In the genomic region with DNA sequence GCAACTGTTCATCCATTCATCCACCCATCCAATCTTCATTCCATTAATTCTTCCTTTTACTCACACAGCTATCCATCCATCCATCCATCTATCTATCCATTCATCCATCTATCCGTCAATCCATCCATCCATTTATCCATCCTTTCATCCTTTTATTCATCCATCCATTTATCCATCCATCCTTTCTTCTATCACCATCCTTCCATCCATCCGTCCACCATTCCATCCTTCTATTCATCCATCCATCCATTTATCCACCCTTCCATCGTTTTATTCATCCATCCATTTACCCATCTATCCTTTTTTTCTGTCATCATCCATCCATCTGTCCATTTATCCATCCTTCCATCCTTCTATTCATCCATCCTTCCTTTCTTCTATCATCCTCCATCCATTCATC, we compare ENCODE assay signal across 2 cellular contexts.
TF ChIP-seq lines count a peak whose summit lies in the region.

No MANE protein-coding gene starts in this region.

TF ChIP-seq in HEK293, 187 proteins besides CTCF, POLR2A, EP300 and RAD21 (continued from another document):
- TF ChIP-seq, protein P1, sequence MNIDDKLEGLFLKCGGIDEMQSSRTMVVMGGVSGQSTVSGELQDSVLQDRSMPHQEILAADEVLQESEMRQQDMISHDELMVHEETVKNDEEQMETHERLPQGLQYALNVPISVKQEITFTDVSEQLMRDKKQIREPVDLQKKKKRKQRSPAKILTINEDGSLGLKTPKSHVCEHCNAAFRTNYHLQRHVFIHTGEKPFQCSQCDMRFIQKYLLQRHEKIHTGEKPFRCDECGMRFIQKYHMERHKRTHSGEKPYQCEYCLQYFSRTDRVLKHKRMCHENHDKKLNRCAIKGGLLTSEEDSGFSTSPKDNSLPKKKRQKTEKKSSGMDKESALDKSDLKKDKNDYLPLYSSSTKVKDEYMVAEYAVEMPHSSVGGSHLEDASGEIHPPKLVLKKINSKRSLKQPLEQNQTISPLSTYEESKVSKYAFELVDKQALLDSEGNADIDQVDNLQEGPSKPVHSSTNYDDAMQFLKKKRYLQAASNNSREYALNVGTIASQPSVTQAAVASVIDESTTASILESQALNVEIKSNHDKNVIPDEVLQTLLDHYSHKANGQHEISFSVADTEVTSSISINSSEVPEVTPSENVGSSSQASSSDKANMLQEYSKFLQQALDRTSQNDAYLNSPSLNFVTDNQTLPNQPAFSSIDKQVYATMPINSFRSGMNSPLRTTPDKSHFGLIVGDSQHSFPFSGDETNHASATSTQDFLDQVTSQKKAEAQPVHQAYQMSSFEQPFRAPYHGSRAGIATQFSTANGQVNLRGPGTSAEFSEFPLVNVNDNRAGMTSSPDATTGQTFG (tag by site-specific recombination; IDR thresholded peaks at IDR 0.05; ENCODE audit: borderline replicate concordance) = 0 out of 2 replicates have a peak, but pooled peaks have one; percentile 16
- TF ChIP-seq ZBTB17 (tag by site-specific recombination; IDR thresholded peaks at IDR 0.05) = peak; percentile 92
- no peak for TF ChIP-seq ZIC2 (tag by site-specific recombination; IDR thresholded peaks at IDR 0.05)
- TF ChIP-seq ZNF776 (tag by site-specific recombination; IDR thresholded peaks at IDR 0.05; ENCODE audit: borderline replicate concordance) = 0 out of 2 replicates have a peak, but pooled peaks have one; percentile 56
- no peak for TF ChIP-seq ZSCAN4 (tag by site-specific recombination; IDR thresholded peaks at IDR 0.05)
- no peak for TF ChIP-seq KLF8 (tag by site-specific recombination; IDR thresholded peaks at IDR 0.05)
TF ChIP-seq in HEK293: peak in this region for 4.

TF ChIP-seq in K562, 482 proteins besides CTCF, POLR2A, EP300 and RAD21 (continued from another document):
- TF ChIP-seq NCOA2 (IDR thresholded peaks at IDR 0.05; ENCODE audit: partially characterized antibody in 2 of 2) (peak in 1 of 2 experiments; percentile 14), HSF4 (CRISPR knock-in tag; IDR thresholded peaks at IDR 0.05; ENCODE audit: borderline replicate concordance) (no peak), E2F5 (CRISPR knock-in tag; IDR thresholded peaks at IDR 0.05) (no peak), OTX1 (CRISPR knock-in tag; IDR thresholded peaks at IDR 0.05) (0 out of 2 replicates have a peak, but pooled peaks have one; percentile 27), BMI1 (IDR thresholded peaks at IDR 0.05; ENCODE audit: low read length) (no peak), TAF7 (tag; IDR thresholded peaks at IDR 0.05) (no peak)
TF ChIP-seq in K562: peak in this region for 2.
